8 cellular contexts compared by ENCODE assay signal in the genomic region with DNA sequence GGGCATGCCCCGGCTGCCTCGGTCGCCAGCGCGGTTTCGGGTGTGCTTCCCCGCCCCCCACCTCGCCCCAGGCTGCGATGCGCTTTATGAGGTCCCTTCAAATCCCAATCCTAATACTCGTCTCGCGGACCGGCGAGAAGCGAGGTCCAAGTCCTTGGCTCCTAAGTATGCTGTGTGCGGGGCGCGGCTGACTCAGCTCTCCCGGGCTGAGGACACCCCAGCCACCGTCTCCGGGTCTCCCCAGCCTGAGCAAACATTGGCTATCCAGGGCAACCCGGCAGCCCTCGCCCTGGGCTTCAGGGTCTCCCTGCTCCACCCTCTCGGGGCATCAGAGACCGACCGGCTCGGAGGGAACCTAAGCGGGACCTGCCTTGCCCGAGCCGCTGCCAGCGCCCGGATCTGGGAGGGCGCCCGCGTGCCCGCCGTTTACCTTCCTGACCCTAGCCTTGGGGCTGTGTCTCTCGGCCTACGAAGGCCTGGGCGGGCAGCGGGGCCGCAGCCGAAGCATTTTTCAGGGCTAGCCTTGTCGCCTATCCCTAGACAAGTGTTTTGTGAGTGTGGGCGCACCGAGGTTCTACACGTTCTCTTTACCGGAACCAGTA. TPM values are rescaled to one million over a fixed set of nuclear protein-coding genes. Genes with fewer than 3 reads are reported as not detected.
DNase-seq lines count a peak whose midpoint lies in the region; ATAC-seq and TF ChIP-seq lines count a peak whose summit lies in the region.

No MANE protein-coding gene starts in this region.

- peak overlapping the region; percentile 86 for H3K4me2 ChIP-seq in PC-3 (ENCODE audit: low read length)
- peak overlapping the region; percentile 96 for H3K4me2 ChIP-seq in osteoblast (ENCODE audit: insufficient read depth, low read length)

- no peaks in the 10 kb centered on the region for H3K9me2 ChIP-seq in PC-3 (replicated peaks; ENCODE audit: low read length)

- no peaks in the 10 kb centered on the region for H3K27me3 ChIP-seq in PC-3 (ENCODE audit: low read length)
- peaks cover 4% of the 10 kb centered on the region for H3K27me3 ChIP-seq in osteoblast (ENCODE audit: insufficient read depth, low read length)

- peaks cover 47% of the 10 kb centered on the region for H3K79me2 ChIP-seq in PC-3 (ENCODE audit: low read length)
- H3K79me2 ChIP-seq in osteoblast (ENCODE audit: insufficient read depth, low read length), result no peaks in the 10 kb centered on the region

- H3K9ac ChIP-seq in PC-3 (ENCODE audit: low read length), result peak overlapping the region; percentile 85

- POLR2A ChIA-PET in PC-3 (lab: Charles Lee; ENCODE audit: unreplicated experiment), result interaction anchor here (0.6 kb wide), 1 partner anchor 25 kb away, joined by 3 read pairs; no protein-coding TSS in a partner anchor

- H3K9me3 ChIP-seq in PC-3 (ENCODE audit: low read length) (no peaks in the 10 kb centered on the region), osteoblast (ENCODE audit: low read depth, low read length) (no peaks in the 10 kb centered on the region)

- H3K27ac ChIP-seq in PC-3 (ENCODE audit: low read length) (peak overlapping the region; percentile 47), osteoblast (ENCODE audit: low read depth, low read length) (no peak overlapping the region)

- H3K4me3 ChIP-seq in GM08714 (ENCODE audit: low read length) (peak overlapping the region; percentile 84), PC-3 (ENCODE audit: low read length) (peak overlapping the region; percentile 81), osteoblast (ENCODE audit: insufficient read depth, low read length) (peak overlapping the region; percentile 80)

- H3K36me3 ChIP-seq in PC-3 (ENCODE audit: low read depth, low read length) (peaks cover 6% of the 10 kb centered on the region; the same call in 1 of the 2 replicates), osteoblast (ENCODE audit: insufficient read depth, low read length) (no peaks in the 10 kb centered on the region)

- intact Hi-C loops in PC-3 (cut with micrococcal nuclease), result loop anchor here (1.0 to 2.0 kb wide), 2 partner anchors 47 to 133 kb away; no protein-coding TSS in a partner anchor
- intact Hi-C loops in cardiac septum (cut with DNase I), result loop anchor here (2.0 to 10.0 kb wide), 4 partner anchors 76 to 193 kb away; partner anchors contain the start of gene STUM

- peak overlapping the region; percentile 74 to 90 for H3K27ac Mint-ChIP-seq in activated naive CD4-positive, alpha-beta T cell treated with anti-CD3 and anti-CD28 coated beads, Interleukin-2, amount 50 U/mL, for 72 hours

- peak; percentile 61 for DNase-seq in PC-3
- DNase-seq in activated naive CD4-positive, alpha-beta T cell treated with anti-CD3 and anti-CD28 coated beads, Interleukin-2, amount 50 U/mL, for 72 hours (ENCODE audit: low spot score in 2 of 2), result peak; percentile 52 to 69
- DNase-seq in cardiac septum (ENCODE audit: low spot score), result peak; percentile 81
- DNase-seq in osteoblast (ENCODE audit: insufficient read length, low spot score, missing footprints), result peak; percentile 90
- no peak for DNase-seq in NCI-H1930 (lab: John Stamatoyannopoulos, UW)

- H3K4me1 ChIP-seq in PC-3 (ENCODE audit: insufficient read depth, low read length) (peaks cover 13% of the 10 kb centered on the region), osteoblast (ENCODE audit: insufficient read depth, low read length) (peaks cover 3% of the 10 kb centered on the region)

- H4K20me1 ChIP-seq in PC-3 (ENCODE audit: low read length), result no peaks in the 10 kb centered on the region
- no peaks in the 10 kb centered on the region for H4K20me1 ChIP-seq in osteoblast (ENCODE audit: insufficient read depth, low read length)

- peak; percentile 29 for ATAC-seq in HG02571 (IDR thresholded peaks at IDR 0.05; ENCODE audit: unreplicated experiment)
- peak; percentile 58 for ATAC-seq in PC-3
- ATAC-seq in activated naive CD4-positive, alpha-beta T cell treated with anti-CD3 and anti-CD28 coated beads, Interleukin-2, amount 50 U/mL, for 72 hours, result peak; percentile 30 to 39
- no peak for ATAC-seq in GM18520 (IDR thresholded peaks at IDR 0.05; ENCODE audit: unreplicated experiment)

- H3K36me3 Mint-ChIP-seq in activated naive CD4-positive, alpha-beta T cell treated with anti-CD3 and anti-CD28 coated beads, Interleukin-2, amount 50 U/mL, for 72 hours, result peaks cover 34 to 48% of the 10 kb centered on the region in 2 donors

- H3F3A ChIP-seq in PC-3 (ENCODE audit: low read length, unreplicated experiment), result no peaks in the 10 kb centered on the region

- BruUV-seq in PC-3 (replicated peaks; lab: Mats Ljungman, UMichigan), result no TSS peak

- CTCF ChIA-PET in PC-3 (lab: Charles Lee), result interaction anchor here (0.6 kb wide), 1 partner anchor 125 kb away, joined by 4 read pairs; no protein-coding TSS in a partner anchor

- no peaks in the 10 kb centered on the region for H3K9me3 Mint-ChIP-seq in activated naive CD4-positive, alpha-beta T cell treated with anti-CD3 and anti-CD28 coated beads, Interleukin-2, amount 50 U/mL, for 72 hours

- H2AFZ ChIP-seq in PC-3 (ENCODE audit: low read length), result peak overlapping the region; percentile 88
- H2AFZ ChIP-seq in osteoblast (ENCODE audit: low read length), result peak overlapping the region; percentile 91

- TF ChIP-seq CTCF in PC-3 (conservative IDR thresholded peaks at IDR 0.05; ENCODE audit: low read depth, low read length), result no peak
- TF ChIP-seq CTCF in osteoblast (IDR thresholded peaks at IDR 0.05; ENCODE audit: extremely low read depth, low read depth, low read length), result no peak

RNA-seq across cellular contexts. Expression of gene ITPKB, which starts 1.2 kb away (rescaled TPM):
- 17.7 and 24.1 TPM in 2 replicates for total RNA-seq in PC-3 (2014; rRNA removed)
- 10 to 100 TPM; 37.5 to 51.3 TPM for total RNA-seq in activated naive CD4-positive, alpha-beta T cell treated with anti-CD3 and anti-CD28 coated beads, Interleukin-2, amount 50 U/mL, for 72 hours
- 10.5 TPM for total RNA-seq in cardiac septum
- 6.2 and 7.1 TPM in 2 replicates for total RNA-seq in osteoblast

Comparison
In these comparisons a context has a peak if more than half of its experiments do, and no peak if none do; other contexts are left out.
1. DNase-seq: peak in PC-3 (single experiment), activated naive CD4-positive, alpha-beta T cell treated with anti-CD3 and anti-CD28 coated beads, Interleukin-2, amount 50 U/mL, for 72 hours (2 of 2), cardiac septum (single experiment) and osteoblast (single experiment); none in NCI-H1930 (0 of 2).
2. Peak in every context shown above with its lines, with median percentiles within 50 percentile points of each other: H3K4me3 ChIP-seq.